ENCODE assay signal across 8 cellular contexts in the genomic region with DNA sequence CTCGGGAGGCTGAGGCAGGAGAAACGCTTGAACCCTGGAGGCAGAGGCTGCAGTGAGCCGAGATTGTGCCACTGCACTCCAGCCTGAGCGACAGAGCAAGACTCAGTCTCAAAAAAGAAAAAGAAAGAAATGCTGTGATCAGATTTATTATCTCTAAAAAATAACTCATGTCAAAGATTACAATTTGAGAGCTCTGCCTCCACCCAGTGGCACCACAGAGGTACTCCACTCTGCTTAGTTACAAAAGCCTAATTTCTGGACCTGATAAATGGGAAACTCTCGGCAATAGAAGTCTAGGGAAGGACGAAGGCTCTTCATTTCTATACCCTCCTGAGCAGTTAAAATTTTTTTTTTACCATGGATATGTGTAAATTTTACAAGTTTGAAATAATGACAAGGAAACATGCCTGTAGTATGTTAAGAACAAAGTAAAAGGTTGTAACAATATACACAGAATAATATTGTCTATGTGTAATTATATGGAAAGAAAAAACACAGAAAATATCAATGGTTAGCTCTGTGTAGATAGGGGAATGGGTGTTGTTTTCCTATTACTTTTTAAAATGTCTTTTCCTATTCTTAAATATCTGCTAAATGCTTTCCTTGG.
DNase-seq lines count a peak whose midpoint lies in the region; ATAC-seq and TF ChIP-seq lines count a peak whose summit lies in the region.

No MANE protein-coding gene starts in this region.

- peak; percentile 72 for ATAC-seq in GM19463 (IDR thresholded peaks at IDR 0.05; ENCODE audit: unreplicated experiment)
- peak; percentile 60 for ATAC-seq in HG03571 (IDR thresholded peaks at IDR 0.05; ENCODE audit: unreplicated experiment)

- H3K9ac ChIP-seq in OCI-LY1 (ENCODE audit: low read length) = no peak overlapping the region

- H3K79me2 ChIP-seq in OCI-LY1 (ENCODE audit: insufficient read depth, low read length) = 0 out of 2 replicates have a peak, but pooled peaks cover 3% of the 10 kb centered on the region

- H3K9me3 Mint-ChIP-seq in CD8-positive, alpha-beta memory T cell = no peaks in the 10 kb centered on the region

- H3K27me3 Mint-ChIP-seq in CD8-positive, alpha-beta memory T cell = no peaks in the 10 kb centered on the region

- POLR2A ChIA-PET in CD8-positive, alpha-beta memory T cell (lab: Charles Lee) = no interaction called here

- no peaks in the 10 kb centered on the region for H3K9me2 ChIP-seq in OCI-LY1 (ENCODE audit: low read depth, low read length)

- no peak overlapping the region for H2AFZ ChIP-seq in OCI-LY1 (ENCODE audit: low read length)

- H3K4me1 Mint-ChIP-seq in CD8-positive, alpha-beta memory T cell = peaks cover 12 to 21% (median 17%) of the 10 kb centered on the region in 3 donors

- peak overlapping the region in 7 of 8 donors; percentile 2 to 95 (median 73) for H3K27ac Mint-ChIP-seq in CD8-positive, alpha-beta memory T cell

- no peaks in the 10 kb centered on the region for H3F3A ChIP-seq in OCI-LY1 (ENCODE audit: insufficient read depth, low read length)

- no peaks in the 10 kb centered on the region for H3K4me1 ChIP-seq in CD8-positive, alpha-beta memory T cell (ENCODE audit: insufficient read depth, low read length)
- H3K4me1 ChIP-seq in OCI-LY1 (ENCODE audit: insufficient read depth, low read length, severe bottlenecking) (peaks cover 36% of the 10 kb centered on the region), tibial artery (peaks cover 0 to 13% (median 0%) of the 10 kb centered on the region in 4 donors)

- no peaks in the 10 kb centered on the region for H3K27me3 ChIP-seq in CD8-positive, alpha-beta memory T cell (ENCODE audit: insufficient read depth, low read length, poor library complexity, severe bottlenecking)
- H3K27me3 ChIP-seq in OCI-LY1 (ENCODE audit: insufficient read depth, low read length) (no peaks in the 10 kb centered on the region), tibial artery (no peaks in the 10 kb centered on the region)

- no peak overlapping the region for H3K27ac ChIP-seq in CD8-positive, alpha-beta memory T cell (ENCODE audit: low read depth, low read length)
- H3K27ac ChIP-seq in OCI-LY1 (ENCODE audit: low read depth, low read length, poor library complexity, severe bottlenecking) (no peak overlapping the region), tibial artery (no peak overlapping the region)

- H4K20me1 ChIP-seq in OCI-LY1 (ENCODE audit: insufficient read depth, low read length) = no peaks in the 10 kb centered on the region

- CTCF ChIA-PET in CD8-positive, alpha-beta memory T cell (lab: Charles Lee) = interaction anchor here (0.8 to 3.2 kb wide), 11 partner anchors 9 to 1023 kb away, joined by 3 to 14 read pairs (median 4); a partner anchor contains a TSS

- intact Hi-C loops in tibial artery (cut with DNase I; ENCODE audit: low total_unique reads) = loop anchor here (10.0 kb wide), 1 partner anchor 556 kb away; no protein-coding TSS in a partner anchor

- H3K36me3 ChIP-seq in CD8-positive, alpha-beta memory T cell (ENCODE audit: insufficient read depth, low read length) = no peaks in the 10 kb centered on the region
- H3K36me3 ChIP-seq in OCI-LY1 (ENCODE audit: insufficient read depth, low read length) (peaks cover 9% of the 10 kb centered on the region; the same call in 1 of the 2 replicates), tibial artery (no peaks in the 10 kb centered on the region)

- H3K4me3 Mint-ChIP-seq in CD8-positive, alpha-beta memory T cell = no peak overlapping the region

- no peaks in the 10 kb centered on the region for H3K9me3 ChIP-seq in CD8-positive, alpha-beta memory T cell (ENCODE audit: low read length)
- H3K9me3 ChIP-seq in OCI-LY1 (ENCODE audit: low read length) = no peaks in the 10 kb centered on the region
- no peaks in the 10 kb centered on the region for H3K9me3 ChIP-seq in tibial artery

- H3K36me3 Mint-ChIP-seq in CD8-positive, alpha-beta memory T cell = peaks cover 0 to 37% (median 8%) of the 10 kb centered on the region in 3 donors

- TF ChIP-seq CTCF in OCI-LY1 (IDR thresholded peaks at IDR 0.05; ENCODE audit: low read length) = peak; percentile 69
- peak; percentile 90 for TF ChIP-seq CTCF in fibroblast of mammary gland (conservative IDR thresholded peaks at IDR 0.05; ENCODE audit: control insufficient read depth, insufficient read depth, low read depth, low read length)
- TF ChIP-seq CTCF in tibial artery (IDR thresholded peaks at IDR 0.05) = peak; percentile 78 to 94

- H3K4me2 ChIP-seq in OCI-LY1 (ENCODE audit: low read length) = no peak overlapping the region

- peak; percentile 38 to 64 (median 43) for DNase-seq in CD8-positive, alpha-beta memory T cell
- DNase-seq in activated T-cell treated with anti-CD3 and anti-CD28 coated beads for 48 hours (ENCODE audit: low read depth) (peak; percentile 23), fibroblast of mammary gland (ENCODE audit: low read depth) (peak; percentile 77), nucleus accumbens (lab: John Stamatoyannopoulos, UW) (peak in 42 of 56 donors; percentile 1 to 76 (median 27)), tibial artery (peak; percentile 57 to 73)

- no peak overlapping the region for H3K4me3 ChIP-seq in CD8-positive, alpha-beta memory T cell (ENCODE audit: low read length)
- no peak overlapping the region for H3K4me3 ChIP-seq in OCI-LY1 (ENCODE audit: low read depth, low read length, poor library complexity, severe bottlenecking)
- H3K4me3 ChIP-seq in fibroblast of mammary gland (ENCODE audit: control insufficient read depth, low read depth, low read length) = no peak overlapping the region
- no peak overlapping the region for H3K4me3 ChIP-seq in tibial artery

Comparison
In these comparisons a context has a peak if more than half of its experiments do, and no peak if none do; other contexts are left out.
1. DNase-seq: peak in every context shown above with its lines; median percentile 77 in fibroblast of mammary gland; 65 in tibial artery; 43 in CD8-positive, alpha-beta memory T cell; 27 in nucleus accumbens; 23 in activated T-cell treated with anti-CD3 and anti-CD28 coated beads for 48 hours.